18 cellular contexts compared by ENCODE assay signal in the genomic region with DNA sequence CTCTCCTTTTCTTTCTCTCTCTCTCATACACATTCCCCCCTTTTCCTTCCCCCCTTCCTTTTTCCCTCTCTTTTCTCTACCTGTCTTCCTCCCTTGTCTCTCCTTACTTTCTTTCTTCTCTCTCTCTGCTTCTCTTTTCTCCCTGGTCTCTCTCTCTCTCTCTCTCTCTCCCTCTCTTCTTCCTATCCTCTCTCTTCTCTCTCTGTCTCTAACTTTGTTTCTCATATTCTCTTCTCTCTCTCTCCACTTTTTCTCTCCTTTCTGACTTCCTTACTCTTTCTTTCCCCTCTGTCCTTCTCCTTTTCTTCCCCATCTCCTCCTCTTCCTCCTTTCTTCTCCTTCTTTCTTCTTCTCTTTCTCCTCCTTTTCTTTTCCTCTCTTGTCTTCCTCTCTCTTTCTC.
DNase-seq lines count a peak whose midpoint lies in the region; ATAC-seq, FAIRE-seq and TF ChIP-seq lines count a peak whose summit lies in the region.
"Had no signal": no experiment of that assay in that cellular context is flagged by ENCODE, and none has a peak within 500 bp of the region (broad histone marks: within the 10 kb centered on the region; RNA-seq: fewer than 3 reads in every experiment).

No MANE protein-coding gene starts in this region.

- FAIRE-seq in A549 (lab: Jason Lieb, UNC) (no peak), K562 (lab: Jason Lieb, UNC) (no peak)
- FAIRE-seq: G401.6, GM12878 had no signal

- H3K4me1 ChIP-seq in A549 (no peaks in the 10 kb centered on the region), Caco-2 (no peaks in the 10 kb centered on the region), K562 (replicated peaks in 1 of 2; ENCODE audit: control insufficient read depth in 2 of 2, insufficient read depth in 2 of 2, low read length in 2 of 2) (no peaks in the 10 kb centered on the region)

- no peak overlapping the region for H2AFZ ChIP-seq in K562 (ENCODE audit: low read depth, low read length)
- H2AFZ ChIP-seq: GM23248 had no signal

- no peaks in the 10 kb centered on the region for H3K36me3 Mint-ChIP-seq in Caco-2 (ENCODE audit: insufficient read depth, unreplicated experiment)
- H3K36me3 Mint-ChIP-seq in natural killer cell treated with Interleukin-12 subunit alpha and Interleukin-12 subunit beta and Interleukin-15 and Interleukin-18, amount 100 ng/mL, for 72 hours: peaks cover 29% of the 10 kb centered on the region
- peaks cover 11% of the 10 kb centered on the region for H3K36me3 Mint-ChIP-seq in activated CD4-positive, alpha-beta memory T cell treated with anti-CD3 and anti-CD28 coated beads, Interleukin-2, amount 10 ng/mL, durations not matched to agents 7 days and 5 days (ENCODE audit: low read depth)

- peaks cover 25% of the 10 kb centered on the region for H3K4me1 Mint-ChIP-seq in Caco-2 (ENCODE audit: low read depth, unreplicated experiment)
- H3K4me1 Mint-ChIP-seq in natural killer cell treated with Interleukin-12 subunit alpha and Interleukin-12 subunit beta and Interleukin-15 and Interleukin-18, amount 100 ng/mL, for 72 hours (ENCODE audit: low read depth in 2 of 2): peaks cover 17 to 26% of the 10 kb centered on the region in 2 donors
- H3K4me1 Mint-ChIP-seq in activated CD4-positive, alpha-beta memory T cell treated with anti-CD3 and anti-CD28 coated beads, Interleukin-2, amount 10 ng/mL, durations not matched to agents 7 days and 5 days: peaks cover 18% of the 10 kb centered on the region

- H3K9me1 ChIP-seq in K562 (ENCODE audit: control insufficient read depth, insufficient read depth, low read length): no peaks in the 10 kb centered on the region

- TF ChIP-seq CTCF in A549 (IDR thresholded peaks at IDR 0.05) (no peak), Caco-2 (IDR thresholded peaks at IDR 0.05; ENCODE audit: insufficient read depth in 1 of 2, low read depth in 1 of 2, low read length in 1 of 2, severe bottlenecking in 1 of 2, unreplicated experiment in 1 of 2) (no peak), K562 (IDR thresholded peaks at IDR 0.05 in 2 of 3, conservative IDR thresholded peaks at IDR 0.05 in 1 of 3; ENCODE audit: insufficient read depth in 2 of 3, low read depth in 1 of 3, low read length in 3 of 3) (no peak)

- H3K79me2 ChIP-seq in K562 (ENCODE audit: control insufficient read depth, insufficient read depth, low read length): no peaks in the 10 kb centered on the region

- H3K9me3 Mint-ChIP-seq in Caco-2 (ENCODE audit: unreplicated experiment): peaks cover 35% of the 10 kb centered on the region
- H3K9me3 Mint-ChIP-seq in natural killer cell treated with Interleukin-12 subunit alpha and Interleukin-12 subunit beta and Interleukin-15 and Interleukin-18, amount 100 ng/mL, for 72 hours: peaks cover 28% of the 10 kb centered on the region
- H3K9me3 Mint-ChIP-seq in activated CD4-positive, alpha-beta memory T cell treated with anti-CD3 and anti-CD28 coated beads, Interleukin-2, amount 10 ng/mL, durations not matched to agents 7 days and 5 days: peaks cover 11% of the 10 kb centered on the region

- H3K9me3 ChIP-seq in A549 (peaks cover 10% of the 10 kb centered on the region; the same call in 2 of the 3 replicates), Caco-2 (no peaks in the 10 kb centered on the region), K562 (replicated peaks; ENCODE audit: control insufficient read depth, insufficient read depth, low read depth, low read length) (no peaks in the 10 kb centered on the region)
- H3K9me3 ChIP-seq: SJSA1 had no signal

- in situ Hi-C loops in K562 (cut with MboI): no loop called here

- BruUV-seq in Caco-2 (replicated peaks; lab: Mats Ljungman, UMichigan): no TSS peak
- BruUV-seq in K562 (replicated peaks; lab: Mats Ljungman, UMichigan): no TSS peak

- TF ChIP-seq EP300 in A549 (IDR thresholded peaks at IDR 0.05): no peak
- no peak for TF ChIP-seq EP300 in K562 (IDR thresholded peaks at IDR 0.05; ENCODE audit: low read length)

- H3K27me3 ChIP-seq in Caco-2 (replicated peaks; ENCODE audit: control insufficient read depth, insufficient read depth, low read length) (no peaks in the 10 kb centered on the region), K562 (ENCODE audit: control insufficient read depth in 2 of 2, insufficient read depth in 2 of 2, low read length in 2 of 2) (no peaks in the 10 kb centered on the region; a peak in 1 of 5 replicates)
- H3K27me3 ChIP-seq: SJSA1 had no signal

- TF ChIP-seq POLR2A in A549 (IDR thresholded peaks at IDR 0.05; ENCODE audit: low read length) (no peak), K562 (conservative IDR thresholded peaks at IDR 0.05) (no peak)

- CTCF ChIA-PET in A549 (lab: Yijun Ruan, JAX) (no interaction called here), Caco-2 (lab: Charles Lee) (no interaction called here), K562 (lab: Yijun Ruan, JAX; ENCODE audit: low intra/inter-chr PET ratio) (no interaction called here)
- CTCF ChIA-PET in activated CD4-positive, alpha-beta memory T cell treated with anti-CD3 and anti-CD28 coated beads, Interleukin-2, amount 10 ng/mL, durations not matched to agents 7 days and 5 days (lab: Charles Lee): no interaction called here

- peak overlapping the region; percentile 56 for H3K4me2 ChIP-seq in A549
- H3K4me2 ChIP-seq in K562 (ENCODE audit: insufficient read depth, low read length): no peak overlapping the region

- H3K27me3 Mint-ChIP-seq in Caco-2 (ENCODE audit: insufficient read depth, unreplicated experiment): peaks cover 17% of the 10 kb centered on the region
- peaks cover 15 to 21% of the 10 kb centered on the region in 2 donors for H3K27me3 Mint-ChIP-seq in natural killer cell treated with Interleukin-12 subunit alpha and Interleukin-12 subunit beta and Interleukin-15 and Interleukin-18, amount 100 ng/mL, for 72 hours
- H3K27me3 Mint-ChIP-seq in activated CD4-positive, alpha-beta memory T cell treated with anti-CD3 and anti-CD28 coated beads, Interleukin-2, amount 10 ng/mL, durations not matched to agents 7 days and 5 days: no peaks in the 10 kb centered on the region

- H3K27ac ChIP-seq in A549: no peak overlapping the region
- no peak overlapping the region for H3K27ac ChIP-seq in K562 (ENCODE audit: extremely low read depth, low read depth, low read length)
- H3K27ac ChIP-seq: GM23248, SJSA1 had no signal

- H3K36me3 ChIP-seq in Caco-2 (ENCODE audit: control insufficient read depth, insufficient read depth, low read length) (no peaks in the 10 kb centered on the region), K562 (ENCODE audit: control insufficient read depth, insufficient read depth, low read length) (no peaks in the 10 kb centered on the region)
- H3K36me3 ChIP-seq: SJSA1 had no signal

- TF ChIP-seq RAD21 in A549 (conservative IDR thresholded peaks at IDR 0.05 in 1 of 2, IDR thresholded peaks at IDR 0.05 in 1 of 2) (no peak), K562 (CRISPR knock-in tag; conservative IDR thresholded peaks at IDR 0.05 in 1 of 2, IDR thresholded peaks at IDR 0.05 in 1 of 2) (no peak)

- H3K4me3 Mint-ChIP-seq in Caco-2 (ENCODE audit: unreplicated experiment): peak overlapping the region; percentile 27
- peak overlapping the region; percentile 49 for H3K4me3 Mint-ChIP-seq in natural killer cell treated with Interleukin-12 subunit alpha and Interleukin-12 subunit beta and Interleukin-15 and Interleukin-18, amount 100 ng/mL, for 72 hours
- H3K4me3 Mint-ChIP-seq in activated CD4-positive, alpha-beta memory T cell treated with anti-CD3 and anti-CD28 coated beads, Interleukin-2, amount 10 ng/mL, durations not matched to agents 7 days and 5 days: no peak overlapping the region
- H3K4me3 Mint-ChIP-seq: CD8-positive, alpha-beta T cell had no signal

- POLR2A ChIA-PET in A549 (lab: Yijun Ruan, JAX) (no interaction called here), Caco-2 (lab: Charles Lee) (no interaction called here), K562 (lab: Yijun Ruan, JAX) (no interaction called here)
- POLR2A ChIA-PET in activated CD4-positive, alpha-beta memory T cell treated with anti-CD3 and anti-CD28 coated beads, Interleukin-2, amount 10 ng/mL, durations not matched to agents 7 days and 5 days (lab: Charles Lee): no interaction called here

- no peak for DNase-seq in A549 (ENCODE audit: low read depth in 1 of 2, low spot score in 1 of 2)
- no peak for DNase-seq in Caco-2
- DNase-seq in K562 (ENCODE audit: extremely low read depth in 1 of 4, low spot score in 3 of 4): no peak
- no peak for DNase-seq in natural killer cell treated with Interleukin-12 subunit alpha and Interleukin-12 subunit beta and Interleukin-15 and Interleukin-18, amount 100 ng/mL, for 72 hours (ENCODE audit: low spot score)
- no peak for DNase-seq in NCI-H526 treated with DMSO at 0.1 percent for 48 hours (lab: John Stamatoyannopoulos, UW)
- DNase-seq in activated CD4-positive, alpha-beta memory T cell treated with anti-CD3 and anti-CD28 coated beads, Interleukin-2, amount 10 ng/mL, durations not matched to agents 7 days and 5 days: no peak
- DNase-seq in GF-D8 (lab: John Stamatoyannopoulos, UW): no peak
- DNase-seq: CD8-positive, alpha-beta T cell; DND-41; GM23248; NCI-H1436 treated with DMSO at 0.1 percent for 48 hours; NCI-H2029 treated with DMSO at 0.1 percent for 48 hours; NCI-H2171 treated with DMSO at 0.1 percent for 48 hours; NCI-H774 had no signal

- H3K4me3 ChIP-seq in A549 (peak overlapping the region; percentile 32; the same call in 2 of the 3 replicates), Caco-2 (ENCODE audit: low read depth, low read length) (no peak overlapping the region), K562 (no peak overlapping the region)
- H3K4me3 ChIP-seq: GM12878, GM23248, SJSA1 had no signal

- H3K9ac ChIP-seq in K562 (ENCODE audit: insufficient read depth in 1 of 2, low read depth in 2 of 2, low read length in 2 of 2): no peak overlapping the region
- H3K9ac ChIP-seq: GM23248 had no signal

- ATAC-seq in A549: no peak
- no peak for ATAC-seq in K562
- ATAC-seq in natural killer cell treated with Interleukin-12 subunit alpha and Interleukin-12 subunit beta and Interleukin-15 and Interleukin-18, amount 100 ng/mL, for 72 hours: no peak
- ATAC-seq in GM19023 (IDR thresholded peaks at IDR 0.05; ENCODE audit: unreplicated experiment): no peak
- ATAC-seq: CD8-positive, alpha-beta T cell; GM12878 had no signal

- intact Hi-C loops in Caco-2 (cut with micrococcal nuclease; ENCODE audit: unreplicated experiment) (no loop called here), K562 (cut with micrococcal nuclease) (no loop called here)

- no peak overlapping the region for H3K27ac Mint-ChIP-seq in Caco-2 (ENCODE audit: unreplicated experiment)
- no peak overlapping the region for H3K27ac Mint-ChIP-seq in natural killer cell treated with Interleukin-12 subunit alpha and Interleukin-12 subunit beta and Interleukin-15 and Interleukin-18, amount 100 ng/mL, for 72 hours
- no peak overlapping the region for H3K27ac Mint-ChIP-seq in activated CD4-positive, alpha-beta memory T cell treated with anti-CD3 and anti-CD28 coated beads, Interleukin-2, amount 10 ng/mL, durations not matched to agents 7 days and 5 days

- no peaks in the 10 kb centered on the region for H4K20me1 ChIP-seq in K562 (replicated peaks; ENCODE audit: control insufficient read depth, insufficient read depth, low read length)

TF ChIP-seq in A549, 52 proteins besides CTCF, POLR2A, EP300 and RAD21 (continues in another document):
- no peak for TF ChIP-seq ESRRA (IDR thresholded peaks at IDR 0.05; ENCODE audit: borderline replicate concordance, low read length)
